ENCODE assay signal across 26 cellular contexts in the genomic region with DNA sequence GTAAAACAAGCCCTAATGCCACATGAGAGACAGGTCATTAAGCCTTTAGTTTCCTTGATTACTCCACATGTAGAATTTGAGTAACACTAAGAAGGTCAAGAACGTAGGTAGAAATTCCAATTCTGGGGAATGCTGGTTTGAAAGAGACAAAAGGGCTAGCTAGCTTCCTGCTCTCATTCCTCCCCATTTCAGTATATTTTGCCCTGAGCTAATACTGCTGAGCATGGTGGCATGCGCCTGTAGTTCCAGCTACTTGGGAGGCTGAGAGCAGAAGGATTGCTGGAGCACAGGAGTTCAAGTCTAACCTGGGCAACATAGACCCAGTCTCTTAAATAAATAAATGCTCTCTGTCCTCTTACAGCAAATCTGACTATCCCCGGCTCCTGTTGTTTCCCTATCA.
"Had no signal": no experiment of that assay in that cellular context is flagged by ENCODE, and none has a peak within 500 bp of the region (broad histone marks: within the 10 kb centered on the region; RNA-seq: fewer than 3 reads in every experiment).

No MANE protein-coding gene starts in this region.

- ATAC-seq: activated T-cell treated with anti-CD3 and anti-CD28 coated beads, Interleukin-2, amount 50 U/mL, for 72 hours; natural killer cell treated with Interleukin-12 subunit alpha and Interleukin-12 subunit beta and Interleukin-15 and Interleukin-18, amount 100 ng/mL, for 72 hours; stimulated activated memory B cell treated with anti-CD40 and anti-IgM and Interleukin-4, amounts not matched to agents 10 μg/mL and 1 μg/mL and 100 μg/mL, for 72 hours had no signal

- H3K27me3 ChIP-seq: breast epithelium, neutrophil, ovary, testis, upper lobe of left lung had no signal

- FAIRE-seq: colon, endothelial cell of umbilical vein had no signal

- H3K9me3 Mint-ChIP-seq: central memory CD8-positive, alpha-beta T cell; natural killer cell treated with Interleukin-12 subunit alpha and Interleukin-12 subunit beta and Interleukin-15 and Interleukin-18, amount 100 ng/mL, for 72 hours; stimulated activated memory B cell treated with anti-CD40 and anti-IgM and Interleukin-4, amounts not matched to agents 10 μg/mL and 1 μg/mL and 100 μg/mL, for 72 hours had no signal

- H3K4me1 ChIP-seq: breast epithelium, testis, upper lobe of left lung had no signal

- H3K27ac Mint-ChIP-seq: activated CD4-positive, alpha-beta memory T cell treated with anti-CD3 and anti-CD28 coated beads for 36 hours; activated naive CD4-positive, alpha-beta T cell treated with anti-CD3 and anti-CD28 coated beads for 36 hours; activated naive CD8-positive, alpha-beta T cell treated with anti-CD3 and anti-CD28 coated beads, Interleukin-2, amount 10 ng/mL, durations not matched to agents 7 days and 5 days; activated T-cell treated with anti-CD3 and anti-CD28 coated beads, Interleukin-2, amount 50 U/mL, for 72 hours; natural killer cell treated with Interleukin-12 subunit alpha and Interleukin-12 subunit beta and Interleukin-15 and Interleukin-18, amount 100 ng/mL, for 72 hours; stimulated activated memory B cell treated with anti-CD40 and anti-IgM and Interleukin-4, amounts not matched to agents 10 μg/mL and 1 μg/mL and 100 μg/mL, for 72 hours had no signal

- H3K36me3 ChIP-seq: ovary had no signal

- H3K9me3 ChIP-seq: breast epithelium, neutrophil, ovary, testis, upper lobe of left lung had no signal

- H3K27me3 Mint-ChIP-seq: activated CD4-positive, alpha-beta memory T cell treated with anti-CD3 and anti-CD28 coated beads for 36 hours; activated naive CD8-positive, alpha-beta T cell treated with anti-CD3 and anti-CD28 coated beads, Interleukin-2, amount 10 ng/mL, durations not matched to agents 7 days and 5 days; central memory CD8-positive, alpha-beta T cell; natural killer cell treated with Interleukin-12 subunit alpha and Interleukin-12 subunit beta and Interleukin-15 and Interleukin-18, amount 100 ng/mL, for 72 hours; stimulated activated memory B cell treated with anti-CD40 and anti-IgM and Interleukin-4, amounts not matched to agents 10 μg/mL and 1 μg/mL and 100 μg/mL, for 72 hours had no signal

- DNase-seq: activated CD4-positive, alpha-beta memory T cell treated with anti-CD3 and anti-CD28 coated beads for 36 hours; activated CD4-positive, alpha-beta T cell treated with anti-CD3 and anti-CD28 coated beads for 4 hours; activated CD4-positive, CD25-positive, alpha-beta regulatory T cell; activated effector memory CD4-positive, alpha-beta T cell treated with Interleukin-2 at 50 U/mL for 16 hours; activated naive CD4-positive, alpha-beta T cell treated with anti-CD3 and anti-CD28 coated beads for 36 hours; activated naive CD8-positive, alpha-beta T cell treated with anti-CD3 and anti-CD28 coated beads, Interleukin-2, amount 10 ng/mL, durations not matched to agents 7 days and 5 days; activated T-cell treated with anti-CD3 and anti-CD28 coated beads, Interleukin-2, amount 50 U/mL, for 72 hours; amniotic stem cell; effector memory CD4-positive, alpha-beta T cell; foreskin melanocyte; glutamatergic neuron; hippocampal formation; midbrain; ovary; stimulated activated CD4-positive, alpha-beta T cell treated with anti-CD3 and anti-CD28 coated beads, Interleukin-15, amount 100 ng/mL, for 24 hours; T-helper 1 cell; T-helper 9 cell; testis; upper lobe of left lung had no signal

- H3K4me3 Mint-ChIP-seq: activated CD4-positive, alpha-beta memory T cell treated with anti-CD3 and anti-CD28 coated beads for 36 hours; activated naive CD4-positive, alpha-beta T cell treated with anti-CD3 and anti-CD28 coated beads for 36 hours; activated naive CD8-positive, alpha-beta T cell treated with anti-CD3 and anti-CD28 coated beads, Interleukin-2, amount 10 ng/mL, durations not matched to agents 7 days and 5 days; activated T-cell treated with anti-CD3 and anti-CD28 coated beads, Interleukin-2, amount 50 U/mL, for 72 hours; central memory CD8-positive, alpha-beta T cell; natural killer cell treated with Interleukin-12 subunit alpha and Interleukin-12 subunit beta and Interleukin-15 and Interleukin-18, amount 100 ng/mL, for 72 hours; stimulated activated memory B cell treated with anti-CD40 and anti-IgM and Interleukin-4, amounts not matched to agents 10 μg/mL and 1 μg/mL and 100 μg/mL, for 72 hours had no signal

- H3K4me3 ChIP-seq: breast epithelium, ovary, testis, upper lobe of left lung had no signal

- H3K27ac ChIP-seq: breast epithelium, neutrophil, ovary, testis, upper lobe of left lung had no signal

- H3K4me1 Mint-ChIP-seq: central memory CD8-positive, alpha-beta T cell; stimulated activated memory B cell treated with anti-CD40 and anti-IgM and Interleukin-4, amounts not matched to agents 10 μg/mL and 1 μg/mL and 100 μg/mL, for 72 hours had no signal
